In genomic region chr5:72281764-72282499, GRCh38 we compare ENCODE assay signal across 9 cellular contexts. TPM values are rescaled to one million over a fixed set of nuclear protein-coding genes. Genes with fewer than 3 reads are reported as not detected.
DNase-seq lines count a peak whose midpoint lies in the region; ATAC-seq, FAIRE-seq and TF ChIP-seq lines count a peak whose summit lies in the region.
"Had no signal": no experiment of that assay in that cellular context is flagged by ENCODE, and none has a peak within 500 bp of the region (broad histone marks: within the 10 kb centered on the region; RNA-seq: fewer than 3 reads in every experiment).

No MANE protein-coding gene starts in this region.

- H3K79me2 ChIP-seq in endothelial cell of umbilical vein (ENCODE audit: control insufficient read depth, insufficient read depth, low read length) (peaks cover 4% of the 10 kb centered on the region), trophoblast cell (ENCODE audit: control insufficient read depth, insufficient read depth, low read length, poor library complexity) (no peaks in the 10 kb centered on the region)

- H4K12ac ChIP-seq in trophoblast cell (ENCODE audit: low read depth, low read length): no peak overlapping the region

- H2AFZ ChIP-seq in endothelial cell of umbilical vein (ENCODE audit: low read depth, low read length): no peak overlapping the region
- H2AFZ ChIP-seq in trophoblast cell (ENCODE audit: insufficient read depth, low read length, poor library complexity): no peak overlapping the region

- no peaks in the 10 kb centered on the region for H3K9me3 ChIP-seq in endothelial cell of umbilical vein (replicated peaks; ENCODE audit: control insufficient read depth, insufficient read depth, low read length)
- H3K9me3 ChIP-seq in trophoblast cell (ENCODE audit: insufficient read depth, low read depth, low read length): no peaks in the 10 kb centered on the region

- H4K20me1 ChIP-seq in endothelial cell of umbilical vein (replicated peaks; ENCODE audit: control insufficient read depth, extremely low read depth, insufficient read depth, low read length): no peaks in the 10 kb centered on the region

- H2BK5ac ChIP-seq in trophoblast cell (ENCODE audit: low read depth, low read length, poor library complexity): no peak overlapping the region

- H3K27ac ChIP-seq in endothelial cell of umbilical vein (ENCODE audit: insufficient read depth, low read depth, low read length): no peak overlapping the region
- peak overlapping the region; percentile 46 for H3K27ac ChIP-seq in trophoblast cell (ENCODE audit: low read depth, low read length)

- H3K9ac ChIP-seq in endothelial cell of umbilical vein (replicated peaks; ENCODE audit: extremely low read depth, insufficient read depth, low read length) (no peak overlapping the region), trophoblast cell (ENCODE audit: low read length) (no peak overlapping the region)

- no peak overlapping the region for H3K4me3 ChIP-seq in endothelial cell of umbilical vein (replicated peaks in 1 of 3; ENCODE audit: insufficient read depth in 1 of 3, low read depth in 1 of 3, low read length in 3 of 3)
- H3K4me3 ChIP-seq in trophoblast cell (ENCODE audit: low read depth, low read length): no peak overlapping the region

- no peak overlapping the region for H3K4ac ChIP-seq in trophoblast cell (ENCODE audit: low read depth, low read length)

- H3K79me1 ChIP-seq in trophoblast cell (ENCODE audit: low read length): peaks cover 2% of the 10 kb centered on the region

- H4K91ac ChIP-seq in trophoblast cell (ENCODE audit: low read depth, low read length): no peak overlapping the region

- no peak overlapping the region for H3K23ac ChIP-seq in trophoblast cell (ENCODE audit: low read length)

- H2BK12ac ChIP-seq in trophoblast cell (ENCODE audit: low read length): no peak overlapping the region

- POLR2A ChIA-PET in endothelial cell of umbilical vein (lab: Charles Lee): interaction anchor here (0.6 to 1.3 kb wide), 3 partner anchors 26 to 582 kb away, joined by 3 to 5 read pairs (median 3); no protein-coding TSS in a partner anchor

- no TSS peak for BruUV-seq in endothelial cell of umbilical vein (replicated peaks; lab: Mats Ljungman, UMichigan)

- TF ChIP-seq POLR2A in endothelial cell of umbilical vein (IDR thresholded peaks at IDR 0.05; ENCODE audit: low read depth, low read length): no peak

- no peaks in the 10 kb centered on the region for H3K9me1 ChIP-seq in endothelial cell of umbilical vein (replicated peaks; ENCODE audit: control insufficient read depth, extremely low read depth, insufficient read depth, low read length)

- no peak overlapping the region for H3K4me2 ChIP-seq in endothelial cell of umbilical vein (ENCODE audit: insufficient read depth, low read length)
- H3K4me2 ChIP-seq in trophoblast cell (ENCODE audit: low read length): no peak overlapping the region

- H3K36me3 ChIP-seq in endothelial cell of umbilical vein (ENCODE audit: control insufficient read depth in 2 of 2, extremely low read depth in 1 of 2, insufficient read depth in 2 of 2, low read length in 2 of 2) (no peaks in the 10 kb centered on the region), trophoblast cell (ENCODE audit: control insufficient read depth in 1 of 2, insufficient read depth in 2 of 2, low read length in 2 of 2) (peaks cover 0 to 3% of the 10 kb centered on the region in 2 experiments)

- CTCF ChIA-PET in endothelial cell of umbilical vein (lab: Charles Lee): interaction anchor here (0.7 to 4.1 kb wide), 18 partner anchors 9 to 536 kb away, joined by 3 to 22 read pairs (median 4); no protein-coding TSS in a partner anchor

- H3K4me1 ChIP-seq in endothelial cell of umbilical vein (ENCODE audit: control insufficient read depth, extremely low read depth, insufficient read depth, low read length) (peaks cover 18% of the 10 kb centered on the region), trophoblast cell (ENCODE audit: control insufficient read depth in 1 of 2, insufficient read depth in 2 of 2, low read length in 2 of 2) (peaks cover 0 to 4% of the 10 kb centered on the region in 2 experiments)

- H3K14ac ChIP-seq in trophoblast cell (ENCODE audit: low read length): no peak overlapping the region

- WGBS in trophoblast cell (ENCODE audit: extremely low coverage, insufficient coverage, insufficient read length): no CpG with 5 or more reads among the region's 3 CpGs

- no peak for ATAC-seq in GM21515 (IDR thresholded peaks at IDR 0.05; ENCODE audit: unreplicated experiment)

- peak; percentile 53 for DNase-seq in DMS53 treated with DMSO at 0.1 percent for 48 hours (lab: John Stamatoyannopoulos, UW; ENCODE audit: unreplicated experiment)
- peak; percentile 45 to 69 for DNase-seq in NOMO-1 (lab: John Stamatoyannopoulos, UW; ENCODE audit: unreplicated experiment in 2 of 2)
- peak; percentile 39 for DNase-seq in endothelial cell of umbilical vein (ENCODE audit: low read depth, low spot score)
- DNase-seq in trophoblast cell: peak in 1 of 2 donors; percentile 35
- DNase-seq in NCI-H1417 treated with DMSO at 0.1 percent for 48 hours (lab: John Stamatoyannopoulos, UW): no peak
- no peak for DNase-seq in stimulated activated CD4-positive, alpha-beta T cell treated with anti-CD3 and anti-CD28 coated beads, Interleukin-2, amount 100 ng/mL, for 24 hours
- no peak for DNase-seq in effector CD8-positive, alpha-beta T cell (lab: John Stamatoyannopoulos, UW)
- DNase-seq: hypothalamus had no signal

- no peak overlapping the region for H3K18ac ChIP-seq in trophoblast cell (ENCODE audit: low read length)

- H2BK120ac ChIP-seq in trophoblast cell (ENCODE audit: insufficient read depth, low read length, poor library complexity): no peak overlapping the region

- dilution Hi-C loops in endothelial cell of umbilical vein (cut with MboI; ENCODE audit: extremely low pct_ligation_motif_present, low sequenced_read_pairs): no loop called here

- H2AK5ac ChIP-seq in trophoblast cell (ENCODE audit: low read length): no peak overlapping the region

- FAIRE-seq in endothelial cell of umbilical vein (lab: Jason Lieb, UNC): no peak

- intact Hi-C loops in endothelial cell of umbilical vein (cut with micrococcal nuclease): no loop called here

- H4K8ac ChIP-seq in trophoblast cell (ENCODE audit: low read depth, low read length): no peak overlapping the region

- no peak for TF ChIP-seq CTCF in endothelial cell of umbilical vein (IDR thresholded peaks at IDR 0.05; ENCODE audit: extremely low read depth in 1 of 2, insufficient read depth in 1 of 2, low read depth in 1 of 2, low read length in 2 of 2)

- H3K27me3 ChIP-seq in endothelial cell of umbilical vein (ENCODE audit: control insufficient read depth in 2 of 2, insufficient read depth in 2 of 2, low read length in 2 of 2): no peaks in the 10 kb centered on the region
- H3K27me3 ChIP-seq in trophoblast cell (ENCODE audit: insufficient read depth, low read length): no peaks in the 10 kb centered on the region

TF ChIP-seq in endothelial cell of umbilical vein, 7 proteins besides CTCF, POLR2A, EP300 and RAD21:
- TF ChIP-seq, protein P1, sequence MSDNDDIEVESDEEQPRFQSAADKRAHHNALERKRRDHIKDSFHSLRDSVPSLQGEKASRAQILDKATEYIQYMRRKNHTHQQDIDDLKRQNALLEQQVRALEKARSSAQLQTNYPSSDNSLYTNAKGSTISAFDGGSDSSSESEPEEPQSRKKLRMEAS (IDR thresholded peaks at IDR 0.05; ENCODE audit: insufficient read depth, insufficient read length): no peak
- TF ChIP-seq EZH2 (IDR thresholded peaks at IDR 0.05; ENCODE audit: borderline replicate concordance, low read depth, low read length, severe bottlenecking): no peak
- no peak for TF ChIP-seq MYC (IDR thresholded peaks at IDR 0.05; ENCODE audit: low read depth, low read length)
- no peak for TF ChIP-seq GATA2 (IDR thresholded peaks at IDR 0.05; ENCODE audit: insufficient read depth, insufficient read length, low read depth, low read length)
- no peak for TF ChIP-seq JUN (IDR thresholded peaks at IDR 0.05; ENCODE audit: borderline replicate concordance, insufficient read depth, insufficient read length, low read depth)

RNA-seq across cellular contexts. Expression of gene MRPS27, which starts 38.1 kb away (rescaled TPM):
- total RNA-seq in endothelial cell of umbilical vein: 58.0 and 67.1 TPM in 2 replicates
- polyA plus RNA-seq in endothelial cell of umbilical vein: 52.3 and 56.0 TPM in 2 replicates
- polyA plus RNA-seq in endothelial cell of umbilical vein (2011; cell fraction: cytosol; rRNA removed): 60.4 and 61.2 TPM in 2 replicates
- polyA plus RNA-seq in endothelial cell of umbilical vein (2011; cell fraction: nucleus; rRNA removed): 55.9 and 69.8 TPM in 2 replicates
- 36.8 and 50.1 TPM in 2 replicates for polyA plus RNA-seq in endothelial cell of umbilical vein (2012)
- polyA minus RNA-seq in endothelial cell of umbilical vein: 65.2 and 132 TPM in 2 replicates
- 99.1 TPM for polyA minus RNA-seq in endothelial cell of umbilical vein (2011; cell fraction: cytosol; rRNA and poly(A)+ RNA removed)
- polyA minus RNA-seq in endothelial cell of umbilical vein (2011; cell fraction: nucleus; rRNA and poly(A)+ RNA removed): 54.7 and 79.2 TPM in 2 replicates
- 43.2 and 43.5 TPM in 2 replicates for polyA plus RNA-seq in trophoblast cell (2013)

RNA-seq across cellular contexts. Expression of gene PTCD2, which starts 38.2 kb away (rescaled TPM):
- total RNA-seq in endothelial cell of umbilical vein: 6.2 and 6.7 TPM in 2 replicates
- polyA plus RNA-seq in endothelial cell of umbilical vein: 4.1 and 4.3 TPM in 2 replicates
- 5.0 and 5.2 TPM in 2 replicates for polyA plus RNA-seq in endothelial cell of umbilical vein (2011; cell fraction: cytosol; rRNA removed)
- polyA plus RNA-seq in endothelial cell of umbilical vein (2011; cell fraction: nucleus; rRNA removed): 9.5 and 11.7 TPM in 2 replicates
- 6.0 and 7.7 TPM in 2 replicates for polyA plus RNA-seq in endothelial cell of umbilical vein (2012)
- 4.6 and 7.2 TPM in 2 replicates for polyA minus RNA-seq in endothelial cell of umbilical vein
- 8.9 TPM for polyA minus RNA-seq in endothelial cell of umbilical vein (2011; cell fraction: cytosol; rRNA and poly(A)+ RNA removed)
- 4.7 and 7.7 TPM in 2 replicates for polyA minus RNA-seq in endothelial cell of umbilical vein (2011; cell fraction: nucleus; rRNA and poly(A)+ RNA removed)
- 5.7 and 6.1 TPM in 2 replicates for polyA plus RNA-seq in trophoblast cell (2013)

Comparison
In these comparisons a context has a peak if more than half of its experiments do, and no peak if none do; other contexts are left out.
1. DNase-seq: peak in DMS53 treated with DMSO at 0.1 percent for 48 hours (single experiment), NOMO-1 (2 of 2) and endothelial cell of umbilical vein (single experiment); none in NCI-H1417 treated with DMSO at 0.1 percent for 48 hours (single experiment), stimulated activated CD4-positive, alpha-beta T cell treated with anti-CD3 and anti-CD28 coated beads, Interleukin-2, amount 100 ng/mL, for 24 hours (0 of 2) and effector CD8-positive, alpha-beta T cell (single experiment).